8 cellular contexts compared by ENCODE assay signal in genomic region chr9:34049630-34050384, GRCh38. TPM values are rescaled to one million over a fixed set of nuclear protein-coding genes. Genes with fewer than 3 reads are reported as not detected.
DNase-seq lines count a peak whose midpoint lies in the region; ATAC-seq and TF ChIP-seq lines count a peak whose summit lies in the region.

No MANE protein-coding gene starts in this region.

- peak overlapping the region; percentile 93 for H2BK15ac ChIP-seq in neuronal stem cell (ENCODE audit: low read length)

- H3K23ac ChIP-seq in neuronal stem cell (ENCODE audit: low read depth, low read length, poor library complexity) = peak overlapping the region; percentile 65

- BruUV-seq in PC-3 (replicated peaks; lab: Mats Ljungman, UMichigan) = TSS peak; percentile 87

- H3K14ac ChIP-seq in neuronal stem cell (ENCODE audit: low read length) = peak overlapping the region; percentile 98

- peak overlapping the region; percentile 97 for H4K91ac ChIP-seq in neuronal stem cell (ENCODE audit: low read depth, low read length, poor library complexity)

- H3K4me2 ChIP-seq in PC-3 (ENCODE audit: low read length) = peak overlapping the region; percentile 93
- H3K4me2 ChIP-seq in neuronal stem cell (ENCODE audit: insufficient read depth, low read length, poor library complexity, severe bottlenecking) = peak overlapping the region; percentile 41

- H2BK5ac ChIP-seq in neuronal stem cell (ENCODE audit: low read length) = no peak overlapping the region

- CTCF ChIA-PET in PC-3 (lab: Charles Lee) = no interaction called here

- peaks cover 18% of the 10 kb centered on the region for H3K4me1 ChIP-seq in PC-3 (ENCODE audit: insufficient read depth, low read length)
- peaks cover 9% of the 10 kb centered on the region for H3K4me1 ChIP-seq in endocrine pancreas (ENCODE audit: control insufficient read depth, insufficient read depth, low read length)
- peaks cover 6 to 16% of the 10 kb centered on the region in 2 donors for H3K4me1 ChIP-seq in neuronal stem cell (ENCODE audit: control insufficient read depth in 2 of 2, insufficient read depth in 1 of 2, low read depth in 1 of 2, low read length in 2 of 2)

- H3K4ac ChIP-seq in neuronal stem cell (ENCODE audit: low read length) = no peak overlapping the region

- H3K4me3 ChIP-seq in H7 (ENCODE audit: insufficient read depth, low read depth, low read length) (peak overlapping the region; percentile 95), PC-3 (ENCODE audit: low read length) (peak overlapping the region; percentile 98), endocrine pancreas (ENCODE audit: control insufficient read depth, insufficient read depth, low read length) (peak overlapping the region; percentile 64), neuronal stem cell (ENCODE audit: low read length in 2 of 2) (peak overlapping the region; percentile 84 to 99)

- no peaks in the 10 kb centered on the region for H3F3A ChIP-seq in PC-3 (ENCODE audit: low read length, unreplicated experiment)

- peaks cover 9% of the 10 kb centered on the region for H3K79me1 ChIP-seq in neuronal stem cell (ENCODE audit: low read depth, low read length)

- peaks cover 22% of the 10 kb centered on the region for H4K20me1 ChIP-seq in PC-3 (ENCODE audit: low read length)

- H3K18ac ChIP-seq in neuronal stem cell (ENCODE audit: low read length) = peak overlapping the region; percentile 87

- H3K36me3 ChIP-seq in H7 (replicated peaks; ENCODE audit: control insufficient read depth, insufficient read depth, low read length) = no peaks in the 10 kb centered on the region
- no peaks in the 10 kb centered on the region for H3K36me3 ChIP-seq in PC-3 (ENCODE audit: low read depth, low read length)
- H3K36me3 ChIP-seq in endocrine pancreas (ENCODE audit: control insufficient read depth, insufficient read depth, low read length) = no peaks in the 10 kb centered on the region
- H3K36me3 ChIP-seq in neuronal stem cell (replicated peaks in 1 of 2; ENCODE audit: control insufficient read depth in 2 of 2, insufficient read depth in 2 of 2, low read length in 2 of 2) = peaks cover 0 to under 1% of the 10 kb centered on the region in 2 donors

- H3K9ac ChIP-seq in PC-3 (ENCODE audit: low read length) = peak overlapping the region; percentile 99
- peak overlapping the region; percentile 31 for H3K9ac ChIP-seq in endocrine pancreas (ENCODE audit: control insufficient read depth, insufficient read depth, low read length)
- H3K9ac ChIP-seq in neuronal stem cell (ENCODE audit: low read depth, low read length, poor library complexity) = no peak overlapping the region

- peaks cover 39% of the 10 kb centered on the region for H3K79me2 ChIP-seq in PC-3 (ENCODE audit: low read length)

- no peaks in the 10 kb centered on the region for H3K27me3 ChIP-seq in H7 (ENCODE audit: control insufficient read depth, insufficient read depth, low read length)
- H3K27me3 ChIP-seq in PC-3 (ENCODE audit: low read length) = no peaks in the 10 kb centered on the region
- H3K27me3 ChIP-seq in endocrine pancreas (ENCODE audit: control insufficient read depth, insufficient read depth, low read length) = no peaks in the 10 kb centered on the region
- no peaks in the 10 kb centered on the region for H3K27me3 ChIP-seq in neuronal stem cell (ENCODE audit: control insufficient read depth in 3 of 3, insufficient read depth in 3 of 3, low read depth in 1 of 3, low read length in 3 of 3)

- ATAC-seq in PC-3 = no peak
- ATAC-seq in GM18511 (IDR thresholded peaks at IDR 0.05; ENCODE audit: unreplicated experiment) = no peak
- no peak for ATAC-seq in HG03460 (IDR thresholded peaks at IDR 0.05; ENCODE audit: unreplicated experiment)
- ATAC-seq in HG03521 (IDR thresholded peaks at IDR 0.05; ENCODE audit: unreplicated experiment) = no peak

- intact Hi-C loops in PC-3 (cut with micrococcal nuclease) = no loop called here

- POLR2A ChIA-PET in PC-3 (lab: Charles Lee; ENCODE audit: unreplicated experiment) = no interaction called here

- TF ChIP-seq CTCF in PC-3 (conservative IDR thresholded peaks at IDR 0.05; ENCODE audit: low read depth, low read length) = no peak

- no CpG with 5 or more reads among the region's 18 CpGs for WGBS in neuronal stem cell (ENCODE audit: extremely low coverage in 2 of 2, insufficient read length in 2 of 2, insufficient replicate concordance in 1 of 2), 2 donors

- peak overlapping the region; percentile 94 for H3K27ac ChIP-seq in PC-3 (ENCODE audit: low read length)
- no peak overlapping the region for H3K27ac ChIP-seq in neuronal stem cell (replicated peaks; ENCODE audit: low read length)

- peak overlapping the region; percentile 96 for H4K8ac ChIP-seq in neuronal stem cell (ENCODE audit: low read depth, low read length)

- H3K9me2 ChIP-seq in PC-3 (replicated peaks; ENCODE audit: low read length) = no peaks in the 10 kb centered on the region

- H2BK12ac ChIP-seq in neuronal stem cell (ENCODE audit: low read length) = no peak overlapping the region

- H3K9me3 ChIP-seq in PC-3 (ENCODE audit: low read length) (no peaks in the 10 kb centered on the region), endocrine pancreas (ENCODE audit: control insufficient read depth, low read length) (no peaks in the 10 kb centered on the region), neuronal stem cell (replicated peaks in 1 of 2; ENCODE audit: control insufficient read depth in 2 of 2, insufficient read depth in 1 of 2, low read depth in 1 of 2, low read length in 2 of 2) (peaks cover 0 to 2% of the 10 kb centered on the region in 2 donors)

- peak overlapping the region; percentile 96 for H2AK5ac ChIP-seq in neuronal stem cell (ENCODE audit: low read depth, low read length)

- peak; percentile 49 for DNase-seq in H7
- DNase-seq in PC-3 = no peak
- DNase-seq in neuronal stem cell (ENCODE audit: low spot score) = no peak
- DNase-seq in COLO829 (ENCODE audit: low spot score) = no peak

- H2AFZ ChIP-seq in PC-3 (ENCODE audit: low read length) = peak overlapping the region; percentile 99
- peak overlapping the region; percentile 98 for H2AFZ ChIP-seq in neuronal stem cell (ENCODE audit: low read length)

- no peak overlapping the region for H2BK120ac ChIP-seq in neuronal stem cell (ENCODE audit: low read depth, low read length)

RNA-seq across cellular contexts. Expression of gene UBAP2, which starts 1.1 kb away (rescaled TPM):
- 20.8 and 24.8 TPM in 2 replicates for total RNA-seq in H7 (2014; rRNA removed; shearing (Covaris generic))
- 12.6 and 19.0 TPM in 2 replicates for total RNA-seq in PC-3 (2014; rRNA removed)
- polyA plus RNA-seq in neuronal stem cell (2013, experiment 1 of 2) = 25.1 TPM
- polyA plus RNA-seq in neuronal stem cell (2013, experiment 2 of 2) = 25.7 TPM
